9 cellular contexts compared by ENCODE assay signal in genomic region chr12:93990832-93991748, GRCh38.
DNase-seq lines count a peak whose midpoint lies in the region; ATAC-seq and TF ChIP-seq lines count a peak whose summit lies in the region.
"Had no signal": no experiment of that assay in that cellular context is flagged by ENCODE, and none has a peak within 500 bp of the region (broad histone marks: within the 10 kb centered on the region; RNA-seq: fewer than 3 reads in every experiment).

No MANE protein-coding gene starts in this region.

- no peaks in the 10 kb centered on the region for H3K36me3 Mint-ChIP-seq in endothelial cell (ENCODE audit: low read depth, unreplicated experiment)
- no peaks in the 10 kb centered on the region for H3K36me3 Mint-ChIP-seq in naive thymus-derived CD8-positive, alpha-beta T cell

- H3K18ac ChIP-seq in mesenchymal stem cell (ENCODE audit: low read depth in 1 of 2, low read length in 2 of 2) = no peak overlapping the region

- no peak overlapping the region for H3K27ac Mint-ChIP-seq in endothelial cell (ENCODE audit: unreplicated experiment)
- peak overlapping the region in 1 of 10 donors; percentile 47 for H3K27ac Mint-ChIP-seq in naive thymus-derived CD8-positive, alpha-beta T cell

- no peak overlapping the region for H3K4ac ChIP-seq in mesenchymal stem cell (ENCODE audit: low read depth in 1 of 2, low read length in 2 of 2)

- no peaks in the 10 kb centered on the region for H3K79me1 ChIP-seq in mesenchymal stem cell (replicated peaks; ENCODE audit: low read length, poor library complexity, severe bottlenecking)

- no peak overlapping the region for H2AK5ac ChIP-seq in mesenchymal stem cell (ENCODE audit: low read length, severe bottlenecking)

- no peak overlapping the region for H2AFZ ChIP-seq in mesenchymal stem cell (ENCODE audit: low read depth, low read length)

- H3K4me1 Mint-ChIP-seq in endothelial cell (ENCODE audit: unreplicated experiment) = peaks cover 2% of the 10 kb centered on the region
- peaks cover 0 to 2% (median 0%) of the 10 kb centered on the region in 4 donors for H3K4me1 Mint-ChIP-seq in naive thymus-derived CD8-positive, alpha-beta T cell

- H3K4me2 ChIP-seq in mesenchymal stem cell (ENCODE audit: low read length, poor library complexity, severe bottlenecking) = no peak overlapping the region

- no peak overlapping the region for H4K8ac ChIP-seq in mesenchymal stem cell (ENCODE audit: low read length)

- H3K4me3 ChIP-seq in mesenchymal stem cell (ENCODE audit: insufficient read depth in 1 of 2, low read depth in 1 of 2, low read length in 2 of 2) = no peak overlapping the region

- no peak for ATAC-seq in GM19035 (IDR thresholded peaks at IDR 0.05; ENCODE audit: unreplicated experiment)
- no peak for ATAC-seq in naive thymus-derived CD8-positive, alpha-beta T cell

- H4K91ac ChIP-seq in mesenchymal stem cell (ENCODE audit: low read length) = no peak overlapping the region

- H3K27ac ChIP-seq in 22Rv1 (no peak overlapping the region), mesenchymal stem cell (ENCODE audit: low read length, poor library complexity, severe bottlenecking) (no peak overlapping the region)

- peaks cover 2% of the 10 kb centered on the region for H3K4me1 ChIP-seq in mesenchymal stem cell (ENCODE audit: control insufficient read depth, insufficient read depth, low read depth, low read length)

- H3K9me3 Mint-ChIP-seq in endothelial cell (ENCODE audit: unreplicated experiment) = no peaks in the 10 kb centered on the region
- no peaks in the 10 kb centered on the region for H3K9me3 Mint-ChIP-seq in naive thymus-derived CD8-positive, alpha-beta T cell

- peak; percentile 19; the same call in 1 of the 2 replicates for TF ChIP-seq CTCF in 22Rv1 (IDR thresholded peaks at IDR 0.05)
- no peak for TF ChIP-seq CTCF in endothelial cell (IDR thresholded peaks at IDR 0.05; ENCODE audit: unreplicated experiment)

- peak overlapping the region; percentile 58 for H3K9ac ChIP-seq in mesenchymal stem cell (ENCODE audit: low read length)

- WGBS in mesenchymal stem cell = 59% methylated on average over 20 of the region's 20 CpGs

- H3K9me3 ChIP-seq in mesenchymal stem cell (ENCODE audit: control insufficient read depth, low read length) = no peaks in the 10 kb centered on the region

- H3K23ac ChIP-seq in mesenchymal stem cell (ENCODE audit: low read length in 2 of 2) = no peak overlapping the region

- H2BK12ac ChIP-seq in mesenchymal stem cell (ENCODE audit: low read length in 2 of 2) = no peak overlapping the region

- H3K4me3 Mint-ChIP-seq in endothelial cell (ENCODE audit: unreplicated experiment) = no peak overlapping the region
- H3K4me3 Mint-ChIP-seq in naive thymus-derived CD8-positive, alpha-beta T cell = no peak overlapping the region

- no peak overlapping the region for H3K14ac ChIP-seq in mesenchymal stem cell (ENCODE audit: low read length in 2 of 2)

- peaks cover 2% of the 10 kb centered on the region for H3K27me3 Mint-ChIP-seq in endothelial cell (ENCODE audit: unreplicated experiment)
- no peaks in the 10 kb centered on the region for H3K27me3 Mint-ChIP-seq in naive thymus-derived CD8-positive, alpha-beta T cell

- H3K27me3 ChIP-seq in mesenchymal stem cell (ENCODE audit: control insufficient read depth in 1 of 2, insufficient read depth in 1 of 2, low read length in 2 of 2) = no peaks in the 10 kb centered on the region

- DNase-seq in NAMALWA (ENCODE audit: low spot score) (peak; percentile 17), endothelial cell (ENCODE audit: low spot score) (peak; percentile 21), mesenchymal stem cell (peak; percentile 43), H4 (ENCODE audit: low spot score) (no peak)
- no peak for DNase-seq in naive thymus-derived CD8-positive, alpha-beta T cell
- DNase-seq in stimulated activated CD4-positive, alpha-beta T cell treated with anti-CD3 and anti-CD28 coated beads, Interleukin-2, amount 100 ng/mL, for 24 hours = no peak
- DNase-seq: SW 1271 had no signal

- H2BK15ac ChIP-seq in mesenchymal stem cell (ENCODE audit: low read depth, poor library complexity, severe bottlenecking) = no peak overlapping the region

- no peak overlapping the region for H2BK120ac ChIP-seq in mesenchymal stem cell (ENCODE audit: low read depth, low read length)

- no peaks in the 10 kb centered on the region for H3K36me3 ChIP-seq in mesenchymal stem cell (ENCODE audit: control insufficient read depth in 1 of 2, insufficient read depth in 2 of 2, low read depth in 1 of 2, low read length in 2 of 2)

- POLR2A ChIA-PET in naive thymus-derived CD8-positive, alpha-beta T cell (lab: Charles Lee) = no interaction called here

- no peak overlapping the region for H2BK5ac ChIP-seq in mesenchymal stem cell (ENCODE audit: low read depth, low read length, poor library complexity, severe bottlenecking)

Comparison
In these comparisons a context has a peak if more than half of its experiments do, and no peak if none do; other contexts are left out.
1. DNase-seq: peak in NAMALWA (single experiment), endothelial cell (single experiment) and mesenchymal stem cell (single experiment); none in naive thymus-derived CD8-positive, alpha-beta T cell (0 of 10), stimulated activated CD4-positive, alpha-beta T cell treated with anti-CD3 and anti-CD28 coated beads, Interleukin-2, amount 100 ng/mL, for 24 hours (0 of 2) and H4 (single experiment).